Comparison of ENCODE assay signal across 17 cellular contexts in the genomic region with DNA sequence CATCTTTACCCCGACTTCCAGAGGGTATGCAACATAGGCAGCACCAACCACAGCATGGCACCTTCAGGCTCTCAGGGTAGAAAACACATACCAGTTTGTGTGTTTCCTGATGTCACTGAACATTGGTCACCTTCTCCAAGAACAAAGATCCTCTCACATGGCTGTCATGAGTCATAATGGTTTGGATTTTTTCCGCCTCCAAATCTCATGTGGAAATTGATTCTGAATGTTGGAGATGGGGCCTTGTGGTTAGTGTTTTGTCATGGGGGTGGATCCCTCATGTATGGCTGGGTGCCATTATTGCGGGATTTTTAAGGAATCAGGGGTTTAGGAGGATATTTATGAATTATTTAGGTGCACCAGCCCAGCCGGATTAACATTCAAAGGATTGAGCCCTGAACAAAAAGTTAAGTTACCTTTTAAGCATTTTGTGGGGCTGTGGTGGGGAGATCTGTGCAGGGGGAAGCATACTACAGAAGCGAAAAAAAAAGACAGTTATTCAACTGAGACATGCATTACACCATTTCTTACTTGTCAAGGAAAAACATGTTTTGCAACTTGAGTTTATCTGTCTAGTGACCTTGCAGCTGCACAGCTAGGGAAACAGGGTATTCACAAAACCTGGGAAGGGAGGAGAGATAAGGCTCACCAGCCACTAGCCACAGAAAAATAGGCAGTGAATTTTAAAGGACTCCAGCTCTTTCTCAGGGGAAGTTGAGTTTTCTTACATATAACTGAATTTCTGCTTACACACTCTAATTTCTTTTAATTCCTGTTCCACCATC.
DNase-seq lines count a peak whose midpoint lies in the region; ATAC-seq, FAIRE-seq and TF ChIP-seq lines count a peak whose summit lies in the region.
"Had no signal": no experiment of that assay in that cellular context is flagged by ENCODE, and none has a peak within 500 bp of the region (broad histone marks: within the 10 kb centered on the region; RNA-seq: fewer than 3 reads in every experiment).

No MANE protein-coding gene starts in this region.

- CTCF ChIA-PET in HEK293T (lab: Yijun Ruan, JAX), result no interaction called here

- H2BK5ac ChIP-seq in trophoblast cell (ENCODE audit: low read depth, low read length, poor library complexity), result no peak overlapping the region

- no peaks in the 10 kb centered on the region for H3K79me2 ChIP-seq in astrocyte (ENCODE audit: insufficient read depth, low read length)
- no peaks in the 10 kb centered on the region for H3K79me2 ChIP-seq in trophoblast cell (ENCODE audit: control insufficient read depth, insufficient read depth, low read length, poor library complexity)

- H3K4me3 ChIP-seq in astrocyte (ENCODE audit: insufficient read depth, low read depth, low read length), result no peak overlapping the region
- H3K4me3 ChIP-seq in trophoblast cell (ENCODE audit: low read depth, low read length), result no peak overlapping the region
- no peak overlapping the region for H3K4me3 ChIP-seq in left lung
- H3K4me3 ChIP-seq: BLaER1 treated with 17β-estradiol and CSF1 and Interleukin-3, amounts not matched to agents 10 nM and 100 nM; GM12878; HAP-1 had no signal

- H3K27me3 ChIP-seq in astrocyte (ENCODE audit: insufficient read depth, low read length) (no peaks in the 10 kb centered on the region), trophoblast cell (ENCODE audit: insufficient read depth, low read length) (no peaks in the 10 kb centered on the region), left lung (peaks cover 0 to 5% of the 10 kb centered on the region in 2 donors)
- H3K27me3 ChIP-seq: BLaER1 treated with 17β-estradiol and CSF1 and Interleukin-3, amounts not matched to agents 10 nM and 100 nM had no signal

- FAIRE-seq in astrocyte (lab: Jason Lieb, UNC), result no peak
- FAIRE-seq: GM12878, H1 had no signal

- no peak overlapping the region for H4K91ac ChIP-seq in trophoblast cell (ENCODE audit: low read depth, low read length)

- H3K4me1 ChIP-seq in astrocyte (ENCODE audit: insufficient read depth, low read length) (no peaks in the 10 kb centered on the region), trophoblast cell (ENCODE audit: control insufficient read depth in 1 of 2, insufficient read depth in 2 of 2, low read length in 2 of 2) (no peaks in the 10 kb centered on the region), left lung (no peaks in the 10 kb centered on the region)
- H3K4me1 ChIP-seq: BLaER1 treated with 17β-estradiol and CSF1 and Interleukin-3, amounts not matched to agents 10 nM and 100 nM; HAP-1 had no signal

- H3K4me3 Mint-ChIP-seq in astrocyte (ENCODE audit: unreplicated experiment), result no peak overlapping the region
- H3K4me3 Mint-ChIP-seq: CD4-positive, CD25-positive, alpha-beta regulatory T cell; HFFc6 had no signal

- WGBS in trophoblast cell (ENCODE audit: extremely low coverage, insufficient coverage, insufficient read length), result no CpG with 5 or more reads among the region's 5 CpGs

- H3K36me3 Mint-ChIP-seq in astrocyte (ENCODE audit: low read depth, unreplicated experiment), result no peaks in the 10 kb centered on the region
- H3K36me3 Mint-ChIP-seq: CD4-positive, CD25-positive, alpha-beta regulatory T cell had no signal

- H3K4me2 ChIP-seq in astrocyte (ENCODE audit: low read length), result no peak overlapping the region
- no peak overlapping the region for H3K4me2 ChIP-seq in trophoblast cell (ENCODE audit: low read length)
- H3K4me2 ChIP-seq: BLaER1 treated with 17β-estradiol and CSF1 and Interleukin-3, amounts not matched to agents 10 nM and 100 nM had no signal

- no peak overlapping the region for H3K27ac ChIP-seq in astrocyte (ENCODE audit: low read depth, low read length)
- H3K27ac ChIP-seq in trophoblast cell (ENCODE audit: low read depth, low read length), result no peak overlapping the region
- no peak overlapping the region for H3K27ac ChIP-seq in left lung

- H3K9me3 Mint-ChIP-seq in astrocyte (ENCODE audit: unreplicated experiment), result peaks cover 13% of the 10 kb centered on the region

- no peaks in the 10 kb centered on the region for H4K20me1 ChIP-seq in astrocyte (ENCODE audit: insufficient read depth, low read length)
- H4K20me1 ChIP-seq: BLaER1 treated with 17β-estradiol and CSF1 and Interleukin-3, amounts not matched to agents 10 nM and 100 nM had no signal

- TF ChIP-seq CTCF in astrocyte (IDR thresholded peaks at IDR 0.05; ENCODE audit: insufficient read depth, low read depth, low read length) (no peak), left lung (IDR thresholded peaks at IDR 0.05) (no peak)

- no peak overlapping the region for H3K27ac Mint-ChIP-seq in astrocyte (ENCODE audit: unreplicated experiment)
- H3K27ac Mint-ChIP-seq: CD4-positive, CD25-positive, alpha-beta regulatory T cell; HFFc6 had no signal

- no peaks in the 10 kb centered on the region for H3K27me3 Mint-ChIP-seq in astrocyte (ENCODE audit: low read depth, unreplicated experiment)
- H3K27me3 Mint-ChIP-seq: CD4-positive, CD25-positive, alpha-beta regulatory T cell had no signal

- H3K18ac ChIP-seq in trophoblast cell (ENCODE audit: low read length), result no peak overlapping the region

- no peak overlapping the region for H3K4ac ChIP-seq in trophoblast cell (ENCODE audit: low read depth, low read length)

- POLR2A ChIA-PET in HEK293T (lab: Yijun Ruan, JAX), result no interaction called here

- H4K12ac ChIP-seq in trophoblast cell (ENCODE audit: low read depth, low read length), result no peak overlapping the region

- ATAC-seq in HG03175 (IDR thresholded peaks at IDR 0.05; ENCODE audit: unreplicated experiment) (no peak), sciatic nerve (no peak), left lung (no peak)
- ATAC-seq: GM12878 had no signal

- no peaks in the 10 kb centered on the region for H3K79me1 ChIP-seq in trophoblast cell (ENCODE audit: low read length)

- H2AK5ac ChIP-seq in trophoblast cell (ENCODE audit: low read length), result no peak overlapping the region

- H2BK120ac ChIP-seq in trophoblast cell (ENCODE audit: insufficient read depth, low read length, poor library complexity), result no peak overlapping the region

- H3K23ac ChIP-seq in trophoblast cell (ENCODE audit: low read length), result no peak overlapping the region

- no peak overlapping the region for H4K8ac ChIP-seq in trophoblast cell (ENCODE audit: low read depth, low read length)

- no peak overlapping the region for H2AFZ ChIP-seq in astrocyte (ENCODE audit: low read depth, low read length)
- H2AFZ ChIP-seq in trophoblast cell (ENCODE audit: insufficient read depth, low read length, poor library complexity), result no peak overlapping the region

- H3K9ac ChIP-seq in astrocyte (ENCODE audit: low read length) (no peak overlapping the region), trophoblast cell (ENCODE audit: low read length) (peak overlapping the region; percentile 18)
- H3K9ac ChIP-seq: BLaER1 treated with 17β-estradiol and CSF1 and Interleukin-3, amounts not matched to agents 10 nM and 100 nM had no signal

- H2BK12ac ChIP-seq in trophoblast cell (ENCODE audit: low read length), result no peak overlapping the region

- H3K36me3 ChIP-seq in astrocyte (ENCODE audit: insufficient read depth, low read length), result no peaks in the 10 kb centered on the region
- no peaks in the 10 kb centered on the region for H3K36me3 ChIP-seq in trophoblast cell (ENCODE audit: control insufficient read depth in 1 of 2, insufficient read depth in 2 of 2, low read length in 2 of 2)
- H3K36me3 ChIP-seq in left lung, result no peaks in the 10 kb centered on the region
- H3K36me3 ChIP-seq: BLaER1 treated with 17β-estradiol and CSF1 and Interleukin-3, amounts not matched to agents 10 nM and 100 nM; HAP-1 had no signal

- DNase-seq in GF-D8 (lab: John Stamatoyannopoulos, UW) (peak; percentile 47), NCI-H226 (peak; percentile 79), astrocyte (ENCODE audit: low read depth) (peak; percentile 25), trophoblast cell (no peak), HEK293T (ENCODE audit: extremely low spot score) (no peak), sciatic nerve (ENCODE audit: low spot score) (no peak), left lung (no peak)
- DNase-seq: ACHN; Calu3; CD4-positive, CD25-positive, alpha-beta regulatory T cell; DMS 273 treated with DMSO at 0.1 percent for 48 hours; HFFc6 had no signal

- H3K4me1 Mint-ChIP-seq in astrocyte (ENCODE audit: low read depth, unreplicated experiment), result no peaks in the 10 kb centered on the region
- H3K4me1 Mint-ChIP-seq: CD4-positive, CD25-positive, alpha-beta regulatory T cell had no signal

- no peak overlapping the region for H3K14ac ChIP-seq in trophoblast cell (ENCODE audit: low read length)

- intact Hi-C loops in sciatic nerve (cut with DNase I), result no loop called here
- intact Hi-C loops in left lung (cut with DNase I), result no loop called here

- H3K9me3 ChIP-seq in astrocyte (ENCODE audit: insufficient read depth, low read depth, low read length) (peaks cover 6% of the 10 kb centered on the region), trophoblast cell (ENCODE audit: insufficient read depth, low read depth, low read length) (peaks cover 4% of the 10 kb centered on the region), left lung (peaks cover 0 to 15% of the 10 kb centered on the region in 2 donors)
- H3K9me3 ChIP-seq: HAP-1 had no signal

TF ChIP-seq in HEK293T, 16 proteins besides CTCF, POLR2A, EP300 and RAD21:
- TF ChIP-seq FOXM1 (IDR thresholded peaks at IDR 0.05; ENCODE audit: borderline replicate concordance) (no peak), BHLHE40 (IDR thresholded peaks at IDR 0.05; ENCODE audit: borderline replicate concordance) (no peak), L3MBTL2 (conservative IDR thresholded peaks at IDR 0.05) (no peak), CTBP1 (IDR thresholded peaks at IDR 0.05; ENCODE audit: borderline replicate concordance) (no peak), FOXA1 (IDR thresholded peaks at IDR 0.05) (no peak), ELF4 (IDR thresholded peaks at IDR 0.05) (no peak), SUZ12 (IDR thresholded peaks at IDR 0.05) (no peak), HDGF (IDR thresholded peaks at IDR 0.05; ENCODE audit: borderline replicate concordance) (no peak), ARNT (IDR thresholded peaks at IDR 0.05) (no peak), NFRKB (IDR thresholded peaks at IDR 0.05) (no peak), LEF1 (IDR thresholded peaks at IDR 0.05; ENCODE audit: borderline replicate concordance) (no peak), ZNF384 (IDR thresholded peaks at IDR 0.05) (no peak), SP1 (IDR thresholded peaks at IDR 0.05) (no peak), TARDBP (IDR thresholded peaks at IDR 0.05) (no peak), FOXK2 (IDR thresholded peaks at IDR 0.05) (no peak)
- TF ChIP-seq, protein P1, sequence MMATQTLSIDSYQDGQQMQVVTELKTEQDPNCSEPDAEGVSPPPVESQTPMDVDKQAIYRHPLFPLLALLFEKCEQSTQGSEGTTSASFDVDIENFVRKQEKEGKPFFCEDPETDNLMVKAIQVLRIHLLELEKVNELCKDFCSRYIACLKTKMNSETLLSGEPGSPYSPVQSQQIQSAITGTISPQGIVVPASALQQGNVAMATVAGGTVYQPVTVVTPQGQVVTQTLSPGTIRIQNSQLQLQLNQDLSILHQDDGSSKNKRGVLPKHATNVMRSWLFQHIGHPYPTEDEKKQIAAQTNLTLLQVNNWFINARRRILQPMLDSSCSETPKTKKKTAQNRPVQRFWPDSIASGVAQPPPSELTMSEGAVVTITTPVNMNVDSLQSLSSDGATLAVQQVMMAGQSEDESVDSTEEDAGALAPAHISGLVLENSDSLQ (IDR thresholded peaks at IDR 0.05), result no peak

Comparison
In these comparisons a context has a peak if more than half of its experiments do, and no peak if none do; other contexts are left out.
1. DNase-seq: peak in GF-D8 (single experiment), NCI-H226 (single experiment) and astrocyte (single experiment); none in trophoblast cell (0 of 2), HEK293T (single experiment), sciatic nerve (single experiment) and left lung (0 of 2).